In the genomic region with DNA sequence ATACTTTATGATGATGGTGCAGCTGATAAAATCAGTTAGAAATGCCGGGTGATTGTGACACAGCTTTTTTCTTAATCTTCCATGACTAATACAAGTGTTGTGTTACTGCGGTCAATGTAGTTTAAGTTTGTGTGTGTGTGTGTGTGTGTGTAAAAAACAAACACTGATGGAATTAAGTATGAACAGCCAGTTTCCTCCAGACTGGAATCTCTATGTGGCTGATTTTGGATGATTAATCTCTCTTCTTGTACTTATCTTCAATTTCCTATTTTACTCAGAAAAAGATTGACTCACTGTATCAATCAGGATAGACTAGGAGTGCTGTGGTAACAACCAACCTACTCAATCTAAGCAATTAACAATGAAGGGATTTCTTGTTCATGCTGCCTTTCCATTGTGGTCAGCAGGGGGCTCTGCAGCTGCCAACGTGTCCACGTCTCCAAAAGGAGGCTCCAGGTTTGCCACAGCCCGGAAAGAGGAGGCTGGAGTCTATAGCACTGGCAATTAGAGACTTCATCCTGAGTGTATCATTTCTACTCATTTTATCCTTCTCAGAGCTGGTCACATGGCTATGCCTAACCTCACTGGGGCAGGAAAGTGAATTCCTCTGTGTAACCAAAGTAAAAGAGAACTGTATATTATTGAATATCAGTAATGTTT, we compare ENCODE assay signal across 1 cellular context.
TF ChIP-seq lines count a peak whose summit lies in the region.

No MANE protein-coding gene starts in this region.

TF ChIP-seq in HepG2, 621 proteins besides CTCF, POLR2A, EP300 and RAD21 (continued from another document):
- TF ChIP-seq, protein P1, sequence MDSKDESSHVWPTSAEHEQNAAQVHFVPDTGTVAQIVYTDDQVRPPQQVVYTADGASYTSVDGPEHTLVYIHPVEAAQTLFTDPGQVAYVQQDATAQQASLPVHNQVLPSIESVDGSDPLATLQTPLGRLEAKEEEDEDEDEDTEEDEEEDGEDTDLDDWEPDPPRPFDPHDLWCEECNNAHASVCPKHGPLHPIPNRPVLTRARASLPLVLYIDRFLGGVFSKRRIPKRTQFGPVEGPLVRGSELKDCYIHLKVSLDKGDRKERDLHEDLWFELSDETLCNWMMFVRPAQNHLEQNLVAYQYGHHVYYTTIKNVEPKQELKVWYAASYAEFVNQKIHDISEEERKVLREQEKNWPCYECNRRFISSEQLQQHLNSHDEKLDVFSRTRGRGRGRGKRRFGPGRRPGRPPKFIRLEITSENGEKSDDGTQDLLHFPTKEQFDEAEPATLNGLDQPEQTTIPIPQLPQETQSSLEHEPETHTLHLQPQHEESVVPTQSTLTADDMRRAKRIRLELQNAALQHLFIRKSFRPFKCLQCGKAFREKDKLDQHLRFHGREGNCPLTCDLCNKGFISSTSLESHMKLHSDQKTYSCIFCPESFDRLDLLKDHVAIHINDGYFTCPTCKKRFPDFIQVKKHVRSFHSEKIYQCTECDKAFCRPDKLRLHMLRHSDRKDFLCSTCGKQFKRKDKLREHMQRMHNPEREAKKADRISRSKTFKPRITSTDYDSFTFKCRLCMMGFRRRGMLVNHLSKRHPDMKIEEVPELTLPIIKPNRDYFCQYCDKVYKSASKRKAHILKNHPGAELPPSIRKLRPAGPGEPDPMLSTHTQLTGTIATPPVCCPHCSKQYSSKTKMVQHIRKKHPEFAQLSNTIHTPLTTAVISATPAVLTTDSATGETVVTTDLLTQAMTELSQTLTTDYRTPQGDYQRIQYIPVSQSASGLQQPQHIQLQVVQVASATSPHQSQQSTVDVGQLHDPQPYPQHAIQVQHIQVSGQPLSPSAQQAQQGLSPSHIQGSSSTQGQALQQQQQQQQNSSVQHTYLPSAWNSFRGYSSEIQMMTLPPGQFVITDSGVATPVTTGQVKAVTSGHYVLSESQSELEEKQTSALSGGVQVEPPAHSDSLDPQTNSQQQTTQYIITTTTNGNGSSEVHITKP (CRISPR knock-in tag; IDR thresholded peaks at IDR 0.05; ENCODE audit: low read depth): no peak
